In genomic region chr1:71780681-71781080, GRCh38 we compare ENCODE assay signal across 12 cellular contexts.
A peak's percentile ranks its signal among the peaks of the same experiment; 100 is the strongest.
DNase-seq lines count a peak whose midpoint lies in the region; ATAC-seq and TF ChIP-seq lines count a peak whose summit lies in the region.
"Had no signal": no experiment of that assay in that cellular context is flagged by ENCODE, and none has a peak within 500 bp of the region (broad histone marks: within the 10 kb centered on the region; RNA-seq: fewer than 3 reads in every experiment).

No MANE protein-coding gene starts in this region.

- no peaks in the 10 kb centered on the region for H3K27me3 ChIP-seq in ACC112 (ENCODE audit: insufficient read depth, low read length)
- no peaks in the 10 kb centered on the region for H3K27me3 ChIP-seq in uterus
- H3K27me3 ChIP-seq: cardiac muscle cell, sigmoid colon, vagina had no signal

- no peaks in the 10 kb centered on the region for H3K79me2 ChIP-seq in ACC112 (ENCODE audit: control insufficient read depth, insufficient read depth, low read length, unreplicated experiment)

- no peak for TF ChIP-seq POLR2A in uterus (IDR thresholded peaks at IDR 0.05)

- H3K27ac ChIP-seq in ACC112 (ENCODE audit: low read depth, low read length) (no peak overlapping the region), uterus (no peak overlapping the region)
- H3K27ac ChIP-seq: cardiac muscle cell, sigmoid colon, vagina had no signal

- TF ChIP-seq CTCF in uterus (IDR thresholded peaks at IDR 0.05): no peak

- ATAC-seq in GM18909 (IDR thresholded peaks at IDR 0.05; ENCODE audit: poor library complexity, unreplicated experiment): peak; percentile 88
- peak; percentile 91 for ATAC-seq in HG02852 (IDR thresholded peaks at IDR 0.05; ENCODE audit: unreplicated experiment)

- no peaks in the 10 kb centered on the region for H3K9me3 ChIP-seq in uterus
- H3K9me3 ChIP-seq: sigmoid colon, vagina had no signal

- H3K36me3 ChIP-seq in ACC112 (ENCODE audit: insufficient read depth, low read length) (no peaks in the 10 kb centered on the region), uterus (no peaks in the 10 kb centered on the region)
- H3K36me3 ChIP-seq: cardiac muscle cell, sigmoid colon, vagina had no signal

- peak; percentile 6 for DNase-seq in LHCN-M2 (ENCODE audit: low read depth)
- DNase-seq in SIG-M5 (lab: John Stamatoyannopoulos, UW): no peak
- DNase-seq in RKO (ENCODE audit: low spot score): no peak
- DNase-seq in HPDE6-E6E7 (ENCODE audit: extremely low spot score): no peak
- DNase-seq in uterus: no peak
- DNase-seq: NCI-H2171, sigmoid colon had no signal

- H3K4me1 ChIP-seq in ACC112 (ENCODE audit: control insufficient read depth, insufficient read depth, low read length, unreplicated experiment) (no peaks in the 10 kb centered on the region), uterus (no peaks in the 10 kb centered on the region)

- intact Hi-C loops in uterus (cut with DNase I; ENCODE audit: low total_unique reads): no loop called here

- H3K4me3 ChIP-seq in ACC112 (ENCODE audit: low read depth, low read length): no peak overlapping the region
- H3K4me3 ChIP-seq in uterus: no peak overlapping the region
- H3K4me3 ChIP-seq: cardiac muscle cell, sigmoid colon, vagina had no signal

- peak overlapping the region; percentile 26 for H2AFZ ChIP-seq in ACC112 (ENCODE audit: low read length, unreplicated experiment)
